In genomic region chr14:82410064-82410463, GRCh38 we compare ENCODE assay signal across 5 cellular contexts.
"Had no signal": no experiment of that assay in that cellular context is flagged by ENCODE, and none has a peak within 500 bp of the region (broad histone marks: within the 10 kb centered on the region; RNA-seq: fewer than 3 reads in every experiment).

No MANE protein-coding gene starts in this region.

- H3K4me3 ChIP-seq: K562 had no signal

- H3K27ac ChIP-seq: HL-60 had no signal

- DNase-seq: IMR-90, KBM-7, KG1 had no signal
